Comparison of ENCODE assay signal across 27 cellular contexts in the genomic region with DNA sequence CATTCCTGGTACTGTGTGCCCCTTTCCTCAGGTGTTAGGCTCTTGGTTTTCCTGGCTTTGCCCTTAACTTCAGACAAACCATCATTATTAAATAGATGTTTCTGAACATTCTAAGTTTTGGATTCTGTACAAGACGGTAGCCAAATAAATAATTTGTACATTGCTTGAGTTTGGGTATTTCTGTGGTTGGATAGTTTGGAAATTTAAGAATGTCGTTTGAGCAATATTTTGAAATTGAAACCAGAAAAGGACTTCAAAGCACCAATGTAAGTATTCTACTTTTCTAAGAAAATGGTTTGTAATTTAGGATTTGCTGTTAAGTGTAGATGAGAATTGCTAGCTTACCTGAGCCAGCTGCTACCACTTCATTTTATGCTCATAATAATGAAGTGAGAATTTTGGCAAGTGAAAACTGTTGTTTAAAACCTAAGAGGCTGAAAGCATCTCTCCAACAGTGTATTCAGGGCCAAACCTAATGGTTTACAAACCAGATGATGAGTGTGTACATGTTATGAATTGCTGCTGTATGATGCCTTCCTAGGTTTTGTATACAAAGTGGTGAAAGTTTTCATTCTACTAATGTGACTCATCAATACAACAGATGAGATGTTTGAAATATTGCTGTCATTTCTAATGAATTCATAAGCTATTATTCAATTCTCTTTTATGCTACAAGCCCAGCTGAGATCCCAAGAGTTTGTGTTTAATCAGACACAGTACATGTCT.
DNase-seq lines count a peak whose midpoint lies in the region; ATAC-seq, FAIRE-seq and TF ChIP-seq lines count a peak whose summit lies in the region.
"Had no signal": no experiment of that assay in that cellular context is flagged by ENCODE, and none has a peak within 500 bp of the region (broad histone marks: within the 10 kb centered on the region; RNA-seq: fewer than 3 reads in every experiment).

No MANE protein-coding gene starts in this region.

- no peak overlapping the region for H2BK5ac ChIP-seq in mesenchymal stem cell (ENCODE audit: low read depth, low read length, poor library complexity, severe bottlenecking)

- H3K9me3 ChIP-seq in mesenchymal stem cell (ENCODE audit: control insufficient read depth, low read length), result no peaks in the 10 kb centered on the region
- H3K9me3 ChIP-seq: Caco-2, mucosa of descending colon, psoas muscle, SK-N-SH, transverse colon had no signal

- no peak overlapping the region for H3K4me2 ChIP-seq in mesenchymal stem cell (ENCODE audit: low read length, poor library complexity, severe bottlenecking)
- H3K4me2 ChIP-seq: neural progenitor cell, SK-N-SH had no signal

- H3K18ac ChIP-seq in mesenchymal stem cell (ENCODE audit: low read depth in 1 of 2, low read length in 2 of 2), result no peak overlapping the region

- no peak overlapping the region for H2BK12ac ChIP-seq in mesenchymal stem cell (ENCODE audit: low read length in 2 of 2)

- no peak overlapping the region for H3K4me3 Mint-ChIP-seq in effector memory CD8-positive, alpha-beta T cell
- H3K4me3 Mint-ChIP-seq: neural progenitor cell; T-helper 2 cell treated with Interferon-gamma antibody and Interleukin-4, amounts not matched to agents 5 μg/mL and 100 μg/mL, for 36 hours; WTC11 had no signal

- no peaks in the 10 kb centered on the region for H3K27me3 Mint-ChIP-seq in effector memory CD8-positive, alpha-beta T cell

- H2AFZ ChIP-seq in mesenchymal stem cell (ENCODE audit: low read depth, low read length), result no peak overlapping the region
- H2AFZ ChIP-seq: neural progenitor cell had no signal

- no peaks in the 10 kb centered on the region for H3K79me1 ChIP-seq in mesenchymal stem cell (replicated peaks; ENCODE audit: low read length, poor library complexity, severe bottlenecking)

- FAIRE-seq in bronchial epithelial cell (lab: Jason Lieb, UNC), result no peak
- FAIRE-seq: small intestine had no signal

- no peak overlapping the region for H4K91ac ChIP-seq in mesenchymal stem cell (ENCODE audit: low read length)

- no peak overlapping the region for H3K27ac ChIP-seq in mesenchymal stem cell (ENCODE audit: low read length, poor library complexity, severe bottlenecking)
- H3K27ac ChIP-seq: esophagus squamous epithelium, heart right ventricle, HL-60, neural progenitor cell, psoas muscle, stomach, transverse colon had no signal

- no peak overlapping the region for H3K14ac ChIP-seq in mesenchymal stem cell (ENCODE audit: low read length in 2 of 2)

- H2BK120ac ChIP-seq in mesenchymal stem cell (ENCODE audit: low read depth, low read length), result no peak overlapping the region

- H3K4me1 ChIP-seq in mesenchymal stem cell (ENCODE audit: control insufficient read depth, insufficient read depth, low read depth, low read length), result no peaks in the 10 kb centered on the region
- H3K4me1 ChIP-seq: Caco-2, esophagus squamous epithelium, heart right ventricle, neural progenitor cell, psoas muscle, stomach, transverse colon had no signal

- no peak overlapping the region for H4K8ac ChIP-seq in mesenchymal stem cell (ENCODE audit: low read length)

- H3K4ac ChIP-seq in mesenchymal stem cell (ENCODE audit: low read depth in 1 of 2, low read length in 2 of 2), result no peak overlapping the region

- no peaks in the 10 kb centered on the region for H3K4me1 Mint-ChIP-seq in effector memory CD8-positive, alpha-beta T cell (ENCODE audit: low read depth in 2 of 2)
- H3K4me1 Mint-ChIP-seq: neural progenitor cell, WTC11 had no signal

- no peak overlapping the region for H2BK15ac ChIP-seq in mesenchymal stem cell (ENCODE audit: low read depth, poor library complexity, severe bottlenecking)

- ATAC-seq in GM19463 (IDR thresholded peaks at IDR 0.05; ENCODE audit: unreplicated experiment) (no peak), HG02763 (IDR thresholded peaks at IDR 0.05; ENCODE audit: unreplicated experiment) (no peak)
- no peak for ATAC-seq in effector memory CD8-positive, alpha-beta T cell (replicated peaks)
- ATAC-seq: heart right ventricle, mucosa of descending colon, psoas muscle, WTC11 had no signal

- H3K36me3 ChIP-seq in bronchial epithelial cell (ENCODE audit: control insufficient read depth, insufficient read depth, low read length) (no peaks in the 10 kb centered on the region), mesenchymal stem cell (ENCODE audit: control insufficient read depth in 1 of 2, insufficient read depth in 2 of 2, low read depth in 1 of 2, low read length in 2 of 2) (no peaks in the 10 kb centered on the region)
- H3K36me3 ChIP-seq: esophagus squamous epithelium, heart right ventricle, neural progenitor cell, stomach, transverse colon had no signal

- 69% methylated on average over 2 of the region's 2 CpGs for WGBS in mesenchymal stem cell

- no peak overlapping the region for H2AK5ac ChIP-seq in mesenchymal stem cell (ENCODE audit: low read length, severe bottlenecking)

- H3K36me3 Mint-ChIP-seq in effector memory CD8-positive, alpha-beta T cell (ENCODE audit: insufficient read depth), result peaks cover 3% of the 10 kb centered on the region
- H3K36me3 Mint-ChIP-seq: neural progenitor cell had no signal

- DNase-seq in EH (ENCODE audit: low read depth), result peak; percentile 40
- peak; percentile 43 for DNase-seq in LHCN-M2 (ENCODE audit: low read depth)
- DNase-seq in bronchial epithelial cell (ENCODE audit: low read depth), result peak; percentile 40
- DNase-seq in mesenchymal stem cell, result peak; percentile 15
- DNase-seq in effector memory CD8-positive, alpha-beta T cell, result no peak
- DNase-seq: activated CD4-positive, alpha-beta T cell treated with anti-CD3 and anti-CD28 coated beads, Interleukin-2, amount 50 U/mL, for 48 hours; amygdala; Caco-2; caudate nucleus; esophagus squamous epithelium; heart right ventricle; mucosa of descending colon; NCI-H1930; NCI-H446 treated with DMSO at 0.1 percent for 48 hours; NK-92 treated with Interleukin-12 subunit alpha and Interleukin-12 subunit beta, amount 100 ng/mL, for 24 hours; psoas muscle; SK-N-SH; small intestine; stimulated activated CD4-positive, alpha-beta T cell treated with anti-CD3 and anti-CD28 coated beads, Interleukin-2, amount 100 ng/mL, for 48 hours; stomach; transverse colon had no signal

- no peak overlapping the region for H3K9ac ChIP-seq in mesenchymal stem cell (ENCODE audit: low read length)
- H3K9ac ChIP-seq: neural progenitor cell, SK-N-SH had no signal

- no peak for TF ChIP-seq CTCF in bronchial epithelial cell (IDR thresholded peaks at IDR 0.05; ENCODE audit: insufficient read depth, low read length, severe bottlenecking)

- H3K4me3 ChIP-seq in bronchial epithelial cell (ENCODE audit: low read depth, low read length) (no peak overlapping the region), mesenchymal stem cell (ENCODE audit: insufficient read depth in 1 of 2, low read depth in 1 of 2, low read length in 2 of 2) (no peak overlapping the region)
- H3K4me3 ChIP-seq: esophagus squamous epithelium, heart right ventricle, mucosa of descending colon, neural progenitor cell, psoas muscle, stomach, transverse colon had no signal

- no peak overlapping the region for H3K23ac ChIP-seq in mesenchymal stem cell (ENCODE audit: low read length in 2 of 2)

- H3K27me3 ChIP-seq in bronchial epithelial cell (ENCODE audit: control insufficient read depth, insufficient read depth, low read length), result no peaks in the 10 kb centered on the region
- H3K27me3 ChIP-seq in mesenchymal stem cell (ENCODE audit: control insufficient read depth in 1 of 2, insufficient read depth in 1 of 2, low read length in 2 of 2), result no peaks in the 10 kb centered on the region
- H3K27me3 ChIP-seq: esophagus squamous epithelium, heart right ventricle, neural progenitor cell, stomach, transverse colon had no signal

- H3K9me3 Mint-ChIP-seq in effector memory CD8-positive, alpha-beta T cell, result peaks cover 2 to 28% of the 10 kb centered on the region in 2 donors

- H3K27ac Mint-ChIP-seq in effector memory CD8-positive, alpha-beta T cell, result no peak overlapping the region
- H3K27ac Mint-ChIP-seq: neural progenitor cell; T-helper 2 cell treated with Interferon-gamma antibody and Interleukin-4, amounts not matched to agents 5 μg/mL and 100 μg/mL, for 36 hours; WTC11 had no signal

Comparison
In these comparisons a context has a peak if more than half of its experiments do, and no peak if none do; other contexts are left out.
1. DNase-seq: peak in EH (single experiment), LHCN-M2 (single experiment), bronchial epithelial cell (single experiment) and mesenchymal stem cell (single experiment); none in effector memory CD8-positive, alpha-beta T cell (0 of 3).